In genomic region chr10:21260793-21261149, GRCh38 we compare ENCODE assay signal across 22 cellular contexts.
DNase-seq lines count a peak whose midpoint lies in the region; ATAC-seq and TF ChIP-seq lines count a peak whose summit lies in the region.
"Had no signal": no experiment of that assay in that cellular context is flagged by ENCODE, and none has a peak within 500 bp of the region (broad histone marks: within the 10 kb centered on the region; RNA-seq: fewer than 3 reads in every experiment).

No MANE protein-coding gene starts in this region.

- H3K36me3 ChIP-seq in ectodermal cell (ENCODE audit: control insufficient read depth, insufficient read depth, low read length): no peaks in the 10 kb centered on the region
- H3K36me3 ChIP-seq in left lung: no peaks in the 10 kb centered on the region
- H3K36me3 ChIP-seq: adrenal gland had no signal

- H3K4me3 ChIP-seq in ectodermal cell (ENCODE audit: insufficient read depth, low read depth, low read length) (no peak overlapping the region), left lung (no peak overlapping the region)
- H3K4me3 ChIP-seq: adrenal gland, PC-9, testis had no signal

- intact Hi-C loops in left lung (cut with DNase I): no loop called here

- H3K27ac ChIP-seq in ectodermal cell (ENCODE audit: insufficient read depth, low read depth, low read length, poor library complexity, severe bottlenecking): peak overlapping the region; percentile 83
- peak overlapping the region in 1 of 2 donors; percentile 65 for H3K27ac ChIP-seq in left lung
- H3K27ac ChIP-seq: adrenal gland, PC-9, testis had no signal

- H3K27me3 ChIP-seq in ectodermal cell (ENCODE audit: control insufficient read depth, insufficient read depth, low read length, poor library complexity, severe bottlenecking): no peaks in the 10 kb centered on the region
- H3K27me3 ChIP-seq in left lung: no peaks in the 10 kb centered on the region
- H3K27me3 ChIP-seq: adrenal gland, testis had no signal

- peak; percentile 8 for ATAC-seq in left lung
- ATAC-seq in GM21619 (IDR thresholded peaks at IDR 0.05; ENCODE audit: unreplicated experiment): no peak
- ATAC-seq: natural killer cell treated with Interleukin-12 subunit alpha and Interleukin-12 subunit beta and Interleukin-15 and Interleukin-18, amount 100 ng/mL, for 72 hours; stimulated activated naive B cell treated with anti-CD40 and anti-IgM and Interleukin-4, amounts not matched to agents 10 μg/mL and 1 μg/mL and 100 μg/mL, for 72 hours had no signal

- DNase-seq in HCEC 1CT (peak; percentile 21), left lung (no peak), type B pancreatic cell (ENCODE audit: extremely low spot score, unreplicated experiment) (no peak), NCI-H187 treated with DMSO at 0.1 percent for 48 hours (lab: John Stamatoyannopoulos, UW) (no peak), dedifferentiated amniotic fluid mesenchymal stem cell (ENCODE audit: extremely low spot score) (no peak)
- DNase-seq: activated gamma-delta T cell treated with Interleukin-2 at 50 U/mL for 16 hours; activated T-cell treated with anti-CD3 and anti-CD28 coated beads, Interleukin-2, amount 50 U/mL, for 1 hour; adrenal gland; CD8-positive, alpha-beta memory T cell; erythroblast; GF-D8; NCI-H1092; NCI-H2029; NCI-H446; PC-9; SHP77; stimulated activated naive B cell treated with anti-CD40 and anti-IgM and Interleukin-4, amounts not matched to agents 10 μg/mL and 1 μg/mL and 100 μg/mL, for 72 hours had no signal

- peak overlapping the region; percentile 41 for H3K27ac Mint-ChIP-seq in type B pancreatic cell
- H3K27ac Mint-ChIP-seq: CD8-positive, alpha-beta memory T cell; natural killer cell treated with Interleukin-12 subunit alpha and Interleukin-12 subunit beta and Interleukin-15 and Interleukin-18, amount 100 ng/mL, for 72 hours; stimulated activated naive B cell treated with anti-CD40 and anti-IgM and Interleukin-4, amounts not matched to agents 10 μg/mL and 1 μg/mL and 100 μg/mL, for 72 hours had no signal

- peaks cover 10% of the 10 kb centered on the region for H3K4me1 Mint-ChIP-seq in type B pancreatic cell (ENCODE audit: unreplicated experiment)
- H3K4me1 Mint-ChIP-seq: CD8-positive, alpha-beta memory T cell; stimulated activated naive B cell treated with anti-CD40 and anti-IgM and Interleukin-4, amounts not matched to agents 10 μg/mL and 1 μg/mL and 100 μg/mL, for 72 hours had no signal

- WGBS in ectodermal cell, 2 experiments: 56 to 60% methylated on average over 7 to 8 of the region's 8 CpGs

- peaks cover 24% of the 10 kb centered on the region for H3K4me1 ChIP-seq in ectodermal cell (ENCODE audit: control insufficient read depth, insufficient read depth, low read length)
- H3K4me1 ChIP-seq in left lung: peaks cover 0 to 3% of the 10 kb centered on the region in 2 donors
- H3K4me1 ChIP-seq: adrenal gland, testis had no signal

- H3K9me3 Mint-ChIP-seq in type B pancreatic cell: peaks cover 4% of the 10 kb centered on the region
- H3K9me3 Mint-ChIP-seq: natural killer cell treated with Interleukin-12 subunit alpha and Interleukin-12 subunit beta and Interleukin-15 and Interleukin-18, amount 100 ng/mL, for 72 hours had no signal

- TF ChIP-seq CTCF in left lung (IDR thresholded peaks at IDR 0.05) (no peak), type B pancreatic cell (conservative IDR thresholded peaks at IDR 0.05) (no peak)

- H3K4me3 Mint-ChIP-seq in type B pancreatic cell: no peak overlapping the region
- H3K4me3 Mint-ChIP-seq: CD8-positive, alpha-beta memory T cell; mesothelial cell of epicardium; natural killer cell treated with Interleukin-12 subunit alpha and Interleukin-12 subunit beta and Interleukin-15 and Interleukin-18, amount 100 ng/mL, for 72 hours; stimulated activated naive B cell treated with anti-CD40 and anti-IgM and Interleukin-4, amounts not matched to agents 10 μg/mL and 1 μg/mL and 100 μg/mL, for 72 hours had no signal

- H3K27me3 Mint-ChIP-seq in type B pancreatic cell: no peaks in the 10 kb centered on the region
- H3K27me3 Mint-ChIP-seq: stimulated activated naive B cell treated with anti-CD40 and anti-IgM and Interleukin-4, amounts not matched to agents 10 μg/mL and 1 μg/mL and 100 μg/mL, for 72 hours had no signal

- H3K36me3 Mint-ChIP-seq in type B pancreatic cell: no peaks in the 10 kb centered on the region
- H3K36me3 Mint-ChIP-seq: CD8-positive, alpha-beta memory T cell; natural killer cell treated with Interleukin-12 subunit alpha and Interleukin-12 subunit beta and Interleukin-15 and Interleukin-18, amount 100 ng/mL, for 72 hours; stimulated activated naive B cell treated with anti-CD40 and anti-IgM and Interleukin-4, amounts not matched to agents 10 μg/mL and 1 μg/mL and 100 μg/mL, for 72 hours had no signal

- no peaks in the 10 kb centered on the region for H3K9me3 ChIP-seq in ectodermal cell (ENCODE audit: control insufficient read depth, low read length)
- H3K9me3 ChIP-seq in left lung: no peaks in the 10 kb centered on the region
- H3K9me3 ChIP-seq: adrenal gland, testis had no signal
